In the genomic region with DNA sequence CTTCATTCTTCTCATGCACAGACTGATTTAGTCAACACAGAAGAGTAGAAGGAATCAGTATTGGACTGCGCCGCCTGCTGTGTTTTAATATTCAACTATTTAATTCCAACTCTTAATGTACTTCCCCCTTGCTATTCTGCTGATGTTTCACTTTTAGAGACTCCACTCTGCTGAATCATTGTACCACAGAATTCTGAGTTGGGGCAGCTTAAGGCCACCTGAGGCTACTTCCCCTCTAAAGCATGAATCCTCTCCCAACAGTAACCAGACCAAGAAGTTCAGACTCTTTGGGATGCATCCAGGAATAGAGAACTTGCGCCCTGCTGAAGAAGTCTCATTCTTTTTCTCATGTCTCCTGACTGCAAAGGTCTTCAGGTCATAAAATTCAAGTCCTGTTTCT, we compare ENCODE assay signal across 27 cellular contexts.
DNase-seq lines count a peak whose midpoint lies in the region; ATAC-seq and TF ChIP-seq lines count a peak whose summit lies in the region.
"Had no signal": no experiment of that assay in that cellular context is flagged by ENCODE, and none has a peak within 500 bp of the region (broad histone marks: within the 10 kb centered on the region; RNA-seq: fewer than 3 reads in every experiment).

No MANE protein-coding gene starts in this region.

- no peaks in the 10 kb centered on the region for H3K27me3 ChIP-seq in neural progenitor cell
- H3K27me3 ChIP-seq: BLaER1, MG63, upper lobe of left lung had no signal

- H3F3A ChIP-seq in neural progenitor cell (ENCODE audit: low read depth) = no peaks in the 10 kb centered on the region

- no peak overlapping the region for H2AFZ ChIP-seq in neural progenitor cell (replicated peaks)

- H3K79me2 ChIP-seq in neural progenitor cell (ENCODE audit: low read depth) = no peaks in the 10 kb centered on the region

- in situ Hi-C loops in astrocyte of the spinal cord (cut with HindIII; ENCODE audit: low sequenced_read_pairs) = no loop called here

- intact Hi-C loops in CD14-positive monocyte (cut with micrococcal nuclease) = loop anchor here in 1 of 2 donors (5.0 kb wide), 1 partner anchor 37 kb away; no protein-coding TSS in a partner anchor

- no peak overlapping the region for H3K27ac ChIP-seq in neural progenitor cell
- H3K27ac ChIP-seq: BLaER1, SK-N-MC, upper lobe of left lung had no signal

- H3K4me3 ChIP-seq in astrocyte of the spinal cord (ENCODE audit: low read depth, low read length) (no peak overlapping the region), neural progenitor cell (no peak overlapping the region)
- H3K4me3 ChIP-seq: BLaER1, MG63, SK-N-MC, smooth muscle cell, upper lobe of left lung had no signal

- H3K4me2 ChIP-seq in neural progenitor cell = no peak overlapping the region
- H3K4me2 ChIP-seq: BLaER1, smooth muscle cell had no signal

- H3K4me1 ChIP-seq in neural progenitor cell = peaks cover 16% of the 10 kb centered on the region

- no peak overlapping the region for H3K9ac ChIP-seq in neural progenitor cell
- H3K9ac ChIP-seq: BLaER1 had no signal

- no peak for DNase-seq in CD14-positive monocyte (ENCODE audit: low spot score)
- peak; percentile 86 for DNase-seq in MV-4-11 (lab: John Stamatoyannopoulos, UW)
- DNase-seq in astrocyte of the spinal cord (ENCODE audit: low read depth, low spot score) = peak; percentile 1
- no peak for DNase-seq in neural progenitor cell (ENCODE audit: low spot score)
- no peak for DNase-seq in NCI-H774 (lab: John Stamatoyannopoulos, UW)
- no peak for DNase-seq in KG1 (lab: John Stamatoyannopoulos, UW)
- DNase-seq in middle frontal gyrus (ENCODE audit: extremely low spot score, low spot score) = no peak
- DNase-seq: ACHN; activated CD4-positive, alpha-beta T cell treated with anti-CD3 and anti-CD28 coated beads, Interleukin-2, amount 50 U/mL, for 1 hour; activated naive CD4-positive, alpha-beta T cell treated with anti-CD3 and anti-CD28 coated beads, Interleukin-2, amount 50 U/mL, for 16 hours; Calu3; caudate nucleus; mammary epithelial cell; MG63; NCI-H1694; NCI-H2171; NCI-H524 treated with DMSO at 0.1 percent for 48 hours; occipital lobe; stimulated activated CD4-positive, alpha-beta T cell treated with anti-CD3 and anti-CD28 coated beads, Interleukin-2, amount 100 ng/mL, for 24 hours; upper lobe of left lung had no signal

- H3K27ac Mint-ChIP-seq in CD14-positive monocyte = peak overlapping the region in 4 of 7 donors; percentile 7 to 71 (median 38)
- H3K27ac Mint-ChIP-seq in neural progenitor cell = peak overlapping the region; percentile 36
- H3K27ac Mint-ChIP-seq: IgD-negative memory B cell; T-helper 2 cell treated with Interferon-gamma antibody and Interleukin-4, amounts not matched to agents 5 μg/mL and 100 μg/mL, for 36 hours; WTC11 had no signal

- TF ChIP-seq CTCF in CD14-positive monocyte (IDR thresholded peaks at IDR 0.05) = no peak
- TF ChIP-seq CTCF in astrocyte of the spinal cord (IDR thresholded peaks at IDR 0.05; ENCODE audit: low read depth, low read length) = no peak
- no peak for TF ChIP-seq CTCF in neural progenitor cell (IDR thresholded peaks at IDR 0.05)

- H3K9me3 ChIP-seq in neural progenitor cell (ENCODE audit: low read depth) = no peaks in the 10 kb centered on the region
- H3K9me3 ChIP-seq: MG63, upper lobe of left lung had no signal

- H3K27me3 Mint-ChIP-seq in CD14-positive monocyte (ENCODE audit: low read depth in 3 of 3) (peaks cover 4 to 6% (median 5%) of the 10 kb centered on the region in 3 donors), neural progenitor cell (ENCODE audit: insufficient read depth, low read depth) (peaks cover 4% of the 10 kb centered on the region)
- H3K27me3 Mint-ChIP-seq: IgD-negative memory B cell had no signal

- H3K9me3 Mint-ChIP-seq in CD14-positive monocyte (no peaks in the 10 kb centered on the region), neural progenitor cell (no peaks in the 10 kb centered on the region)
- H3K9me3 Mint-ChIP-seq: T-helper 2 cell treated with Interferon-gamma antibody and Interleukin-4, amounts not matched to agents 5 μg/mL and 100 μg/mL, for 36 hours; WTC11 had no signal

- ATAC-seq in GM21447 (IDR thresholded peaks at IDR 0.05; ENCODE audit: unreplicated experiment) = no peak

- H3K4me3 Mint-ChIP-seq in CD14-positive monocyte (peak overlapping the region in 1 of 2 donors; percentile 40), neural progenitor cell (no peak overlapping the region)
- H3K4me3 Mint-ChIP-seq: T-helper 2 cell treated with Interferon-gamma antibody and Interleukin-4, amounts not matched to agents 5 μg/mL and 100 μg/mL, for 36 hours; WTC11 had no signal

- peaks cover 56% of the 10 kb centered on the region for H3K4me1 Mint-ChIP-seq in CD14-positive monocyte
- peaks cover 34% of the 10 kb centered on the region for H3K4me1 Mint-ChIP-seq in neural progenitor cell
- H3K4me1 Mint-ChIP-seq: IgD-negative memory B cell had no signal

- H3K36me3 Mint-ChIP-seq in CD14-positive monocyte (no peaks in the 10 kb centered on the region), neural progenitor cell (no peaks in the 10 kb centered on the region)
- H3K36me3 Mint-ChIP-seq: IgD-negative memory B cell, WTC11 had no signal

- no peaks in the 10 kb centered on the region for H3K36me3 ChIP-seq in neural progenitor cell
- H3K36me3 ChIP-seq: BLaER1, MG63, upper lobe of left lung had no signal

- no peaks in the 10 kb centered on the region for H4K20me1 ChIP-seq in neural progenitor cell (ENCODE audit: low read depth)
- H4K20me1 ChIP-seq: BLaER1 had no signal

Comparison
In these comparisons a context has a peak if more than half of its experiments do, and no peak if none do; other contexts are left out.
1. DNase-seq: peak in MV-4-11 (single experiment) and astrocyte of the spinal cord (single experiment); none in CD14-positive monocyte (single experiment), neural progenitor cell (single experiment), NCI-H774 (single experiment), KG1 (single experiment) and middle frontal gyrus (single experiment).